In genomic region chr11:45805305-45806071, GRCh38 we compare ENCODE assay signal across 8 cellular contexts. TPM values are rescaled to one million over a fixed set of nuclear protein-coding genes. Genes with fewer than 3 reads are reported as not detected.
DNase-seq lines count a peak whose midpoint lies in the region; ATAC-seq, FAIRE-seq and TF ChIP-seq lines count a peak whose summit lies in the region.

No MANE protein-coding gene starts in this region.

- 8 to 9% methylated on average over 23 to 29 of the region's 29 CpGs for WGBS in pancreas, 2 donors

- H3K9me3 Mint-ChIP-seq in CD8-positive, alpha-beta memory T cell = no peaks in the 10 kb centered on the region
- H3K9me3 Mint-ChIP-seq in activated CD8-positive, alpha-beta T cell treated with anti-CD3 and anti-CD28 coated beads for 36 hours = no peaks in the 10 kb centered on the region
- H3K9me3 Mint-ChIP-seq in glutamatergic neuron (ENCODE audit: unreplicated experiment) = peaks cover 1% of the 10 kb centered on the region

- POLR2A ChIA-PET in CD8-positive, alpha-beta memory T cell (lab: Charles Lee) = interaction anchor here (1.0 to 3.2 kb wide), 2 partner anchors 34 to 41 kb away, joined by 3 to 15 read pairs; partner anchors contain the start of gene CRY2
- POLR2A ChIA-PET in activated CD8-positive, alpha-beta T cell treated with anti-CD3 and anti-CD28 coated beads for 36 hours (lab: Charles Lee) = interaction anchor here (0.6 to 2.0 kb wide), 3 partner anchors 9 to 112 kb away, joined by 3 to 7 read pairs (median 4); partner anchors contain the start of gene CRY2

- peaks cover 37% of the 10 kb centered on the region for H3K4me1 ChIP-seq in CD8-positive, alpha-beta memory T cell (ENCODE audit: insufficient read depth, low read length)
- H3K4me1 ChIP-seq in HUES48 (ENCODE audit: control insufficient read depth, insufficient read depth, low read length) = peaks cover 7% of the 10 kb centered on the region; the same call in 1 of the 2 replicates
- H3K4me1 ChIP-seq in pancreas = peaks cover 10 to 20% (median 11%) of the 10 kb centered on the region in 3 donors

- H3K27me3 Mint-ChIP-seq in CD8-positive, alpha-beta memory T cell = no peaks in the 10 kb centered on the region
- no peaks in the 10 kb centered on the region for H3K27me3 Mint-ChIP-seq in activated CD8-positive, alpha-beta T cell treated with anti-CD3 and anti-CD28 coated beads for 36 hours
- peaks cover 10% of the 10 kb centered on the region for H3K27me3 Mint-ChIP-seq in glutamatergic neuron (ENCODE audit: unreplicated experiment)

- CTCF ChIA-PET in CD8-positive, alpha-beta memory T cell (lab: Charles Lee) = interaction anchor here (1.3 to 2.0 kb wide), 3 partner anchors 9 to 39 kb away, joined by 3 to 10 read pairs (median 5); no protein-coding TSS in a partner anchor
- CTCF ChIA-PET in activated CD8-positive, alpha-beta T cell treated with anti-CD3 and anti-CD28 coated beads for 36 hours (lab: Charles Lee) = interaction anchor here (1.2 to 4.1 kb wide), 3 partner anchors 19 to 37 kb away, joined by 3 to 24 read pairs (median 22); no protein-coding TSS in a partner anchor

- peak; percentile 23 for ATAC-seq in GM19438 (IDR thresholded peaks at IDR 0.05; ENCODE audit: low read depth, unreplicated experiment)
- peak; percentile 38 for ATAC-seq in activated CD8-positive, alpha-beta T cell treated with anti-CD3 and anti-CD28 coated beads for 36 hours
- ATAC-seq in pancreas = peak; percentile 38 to 55 (median 51)

- intact Hi-C loops in activated CD8-positive, alpha-beta T cell treated with anti-CD3 and anti-CD28 coated beads for 36 hours (cut with micrococcal nuclease) = no loop called here
- intact Hi-C loops in pancreas (cut with DNase I) = no loop called here

- H3K4me1 Mint-ChIP-seq in CD8-positive, alpha-beta memory T cell = peaks cover 34 to 58% (median 44%) of the 10 kb centered on the region in 3 donors
- peaks cover 43% of the 10 kb centered on the region for H3K4me1 Mint-ChIP-seq in activated CD8-positive, alpha-beta T cell treated with anti-CD3 and anti-CD28 coated beads for 36 hours (ENCODE audit: low read depth)
- peaks cover 9% of the 10 kb centered on the region for H3K4me1 Mint-ChIP-seq in glutamatergic neuron (ENCODE audit: low read depth, unreplicated experiment)

- no peak for TF ChIP-seq CTCF in activated CD8-positive, alpha-beta T cell treated with anti-CD3 and anti-CD28 coated beads for 36 hours (IDR thresholded peaks at IDR 0.05)
- no peak for TF ChIP-seq CTCF in glutamatergic neuron (IDR thresholded peaks at IDR 0.05; ENCODE audit: partially characterized antibody, unreplicated experiment)
- TF ChIP-seq CTCF in pancreas (IDR thresholded peaks at IDR 0.05) = no peak

- no peak for FAIRE-seq in pancreas (lab: Jason Lieb, UNC)

- H3K9me3 ChIP-seq in CD8-positive, alpha-beta memory T cell (ENCODE audit: low read length) = no peaks in the 10 kb centered on the region
- H3K9me3 ChIP-seq in HUES48 (ENCODE audit: control insufficient read depth, insufficient read depth, low read length) = no peaks in the 10 kb centered on the region
- no peaks in the 10 kb centered on the region for H3K9me3 ChIP-seq in pancreas

- peak overlapping the region; percentile 87 to 99 (median 92) for H3K4me3 Mint-ChIP-seq in CD8-positive, alpha-beta memory T cell
- H3K4me3 Mint-ChIP-seq in activated CD8-positive, alpha-beta T cell treated with anti-CD3 and anti-CD28 coated beads for 36 hours = peak overlapping the region; percentile 91
- peak overlapping the region; percentile 93 for H3K4me3 Mint-ChIP-seq in glutamatergic neuron (ENCODE audit: unreplicated experiment)

- H3K36me3 ChIP-seq in CD8-positive, alpha-beta memory T cell (ENCODE audit: insufficient read depth, low read length) = no peaks in the 10 kb centered on the region
- H3K36me3 ChIP-seq in HUES48 (ENCODE audit: control insufficient read depth, insufficient read depth, low read length) = no peaks in the 10 kb centered on the region; the same call in 1 of the 2 replicates
- peaks cover 0 to 5% (median 0%) of the 10 kb centered on the region in 3 donors for H3K36me3 ChIP-seq in pancreas

- peaks cover 0 to 47% (median 4%) of the 10 kb centered on the region in 3 donors for H3K36me3 Mint-ChIP-seq in CD8-positive, alpha-beta memory T cell
- H3K36me3 Mint-ChIP-seq in activated CD8-positive, alpha-beta T cell treated with anti-CD3 and anti-CD28 coated beads for 36 hours (ENCODE audit: low read depth) = peaks cover 11% of the 10 kb centered on the region
- H3K36me3 Mint-ChIP-seq in glutamatergic neuron (ENCODE audit: unreplicated experiment) = peaks cover 5% of the 10 kb centered on the region

- no peak for DNase-seq in CD8-positive, alpha-beta memory T cell
- DNase-seq in activated CD8-positive, alpha-beta T cell treated with anti-CD3 and anti-CD28 coated beads for 36 hours = no peak
- DNase-seq in glutamatergic neuron (peak; percentile 43), pancreas (peak; percentile 33 to 80 (median 50)), UCSD-AML1 (lab: John Stamatoyannopoulos, UW; ENCODE audit: unreplicated experiment) (no peak)
- no peak for DNase-seq in activated effector memory CD4-positive, alpha-beta T cell treated with anti-CD3 and anti-CD28 coated beads, Interleukin-2, amount 50 U/mL, for 16 hours

- H3K27ac ChIP-seq in CD8-positive, alpha-beta memory T cell (ENCODE audit: low read depth, low read length) = peak overlapping the region; percentile 74
- peak overlapping the region; percentile 44 for H3K27ac ChIP-seq in HUES48 (ENCODE audit: low read depth, low read length)
- H3K27ac ChIP-seq in pancreas = peak overlapping the region; percentile 82 to 88 (median 84)

- H3K9ac ChIP-seq in HUES48 (ENCODE audit: low read depth, low read length) = peak overlapping the region; percentile 64; the same call in 1 of the 2 replicates

- H3K4me3 ChIP-seq in CD8-positive, alpha-beta memory T cell (ENCODE audit: low read length) = peak overlapping the region; percentile 83
- H3K4me3 ChIP-seq in HUES48 (ENCODE audit: low read depth, low read length) = peak overlapping the region; percentile 94
- H3K4me3 ChIP-seq in pancreas = peak overlapping the region; percentile 47 to 87 (median 68)

- H3K27ac Mint-ChIP-seq in CD8-positive, alpha-beta memory T cell = peak overlapping the region; percentile 80 to 98 (median 91)
- peak overlapping the region; percentile 88 for H3K27ac Mint-ChIP-seq in activated CD8-positive, alpha-beta T cell treated with anti-CD3 and anti-CD28 coated beads for 36 hours
- peak overlapping the region; percentile 94 for H3K27ac Mint-ChIP-seq in glutamatergic neuron (ENCODE audit: unreplicated experiment)

- no peaks in the 10 kb centered on the region for H3K27me3 ChIP-seq in CD8-positive, alpha-beta memory T cell (ENCODE audit: insufficient read depth, low read length, poor library complexity, severe bottlenecking)
- H3K27me3 ChIP-seq in HUES48 (ENCODE audit: control insufficient read depth, insufficient read depth, low read length) = peaks cover 20% of the 10 kb centered on the region
- H3K27me3 ChIP-seq in pancreas = no peaks in the 10 kb centered on the region

RNA-seq across cellular contexts. Expression of gene SLC35C1, which starts 0.5 kb away (rescaled TPM):
- 10 to 100 TPM; 17.7 to 18.1 TPM for total RNA-seq in CD8-positive, alpha-beta memory T cell
- 22.4 TPM for polyA plus RNA-seq in CD8-positive, alpha-beta memory T cell
- 1 to 10 TPM; 9.3 to 9.4 TPM for total RNA-seq in activated CD8-positive, alpha-beta T cell treated with anti-CD3 and anti-CD28 coated beads for 36 hours
- 20.9 TPM for total RNA-seq in glutamatergic neuron (ENCODE audit: unreplicated experiment)
- total RNA-seq in pancreas = 10 to 100 TPM in 2 of 6 donors, 1 to 10 TPM in 4; 5.4 to 14.2 (median 7.9) TPM
- polyA plus RNA-seq in pancreas = 1 to 10 TPM; 6.3 to 7.6 TPM

RNA-seq across cellular contexts. Expression of gene CRY2, which starts 41.8 kb away (rescaled TPM):
- total RNA-seq in CD8-positive, alpha-beta memory T cell = 10 to 100 TPM; 16.6 to 17.8 TPM
- 27.1 TPM for polyA plus RNA-seq in CD8-positive, alpha-beta memory T cell
- total RNA-seq in activated CD8-positive, alpha-beta T cell treated with anti-CD3 and anti-CD28 coated beads for 36 hours = 10 to 100 TPM; 12.3 to 15.7 TPM
- total RNA-seq in glutamatergic neuron (ENCODE audit: unreplicated experiment) = 44.0 TPM
- total RNA-seq in pancreas = 10 to 100 TPM; 15.3 to 29.4 (median 20.7) TPM
- polyA plus RNA-seq in pancreas = 10 to 100 TPM; 16.0 to 28.5 TPM

Comparison
In these comparisons a context has a peak if more than half of its experiments do, and no peak if none do; other contexts are left out.
1. DNase-seq: peak in glutamatergic neuron (single experiment) and pancreas (6 of 6); none in CD8-positive, alpha-beta memory T cell (0 of 5), activated CD8-positive, alpha-beta T cell treated with anti-CD3 and anti-CD28 coated beads for 36 hours (single experiment), activated effector memory CD4-positive, alpha-beta T cell treated with anti-CD3 and anti-CD28 coated beads, Interleukin-2, amount 50 U/mL, for 16 hours (single experiment) and UCSD-AML1 (single experiment).
2. Peak in every context shown above with its lines, with median percentiles within 50 percentile points of each other: H3K27ac ChIP-seq, H3K4me3 ChIP-seq, H3K27ac Mint-ChIP-seq, H3K4me3 Mint-ChIP-seq and ATAC-seq.